Comparison of ENCODE assay signal across 21 cellular contexts in the genomic region with DNA sequence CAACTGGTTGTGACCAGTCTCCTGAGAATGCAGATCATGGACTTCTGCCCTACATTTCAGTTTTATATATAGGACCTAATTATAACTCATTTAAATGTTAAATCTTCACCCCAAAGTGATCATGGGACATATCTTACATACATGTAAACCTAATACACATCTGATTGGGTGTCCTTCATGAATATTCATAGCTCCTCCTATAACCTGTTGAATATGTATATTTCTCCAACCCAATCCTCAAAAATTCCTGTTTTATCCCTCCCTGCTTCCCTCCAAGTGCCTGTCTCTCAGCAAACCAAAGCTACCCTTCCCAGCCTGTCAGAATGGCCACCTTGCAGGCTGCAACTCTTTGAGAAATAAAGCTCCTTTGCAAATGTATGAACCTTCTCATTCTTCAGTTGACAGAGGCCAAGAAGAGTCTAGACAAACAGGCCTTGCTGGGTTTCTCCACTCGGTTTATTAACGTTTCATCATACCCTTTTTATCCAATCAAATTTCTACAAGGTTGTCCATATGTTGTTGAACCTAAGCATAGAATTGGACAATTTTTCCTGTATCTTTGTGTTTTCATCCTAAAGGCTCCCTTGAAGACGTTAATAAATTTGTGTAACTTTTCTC.
DNase-seq lines count a peak whose midpoint lies in the region; ATAC-seq and TF ChIP-seq lines count a peak whose summit lies in the region.
"Had no signal": no experiment of that assay in that cellular context is flagged by ENCODE, and none has a peak within 500 bp of the region (broad histone marks: within the 10 kb centered on the region; RNA-seq: fewer than 3 reads in every experiment).

No MANE protein-coding gene starts in this region.

- no peak overlapping the region for H2BK5ac ChIP-seq in H9 (ENCODE audit: insufficient read length, low read length)

- no peak overlapping the region for H3K23ac ChIP-seq in H9 (ENCODE audit: insufficient read length, low read depth, low read length)

- H2BK15ac ChIP-seq in H9 (ENCODE audit: low read depth, low read length): no peak overlapping the region

- no peak overlapping the region for H3K56ac ChIP-seq in H9 (ENCODE audit: insufficient read length, low read depth, low read length)

- no peak overlapping the region for H3K4me3 Mint-ChIP-seq in T-helper 1 cell treated with Interleukin-12 subunit alpha and Interleukin-12 subunit beta and Interleukin-4 antibody, amounts not matched to agents 30 μg/mL and 1 μg/mL, for 36 hours
- peak overlapping the region in 1 of 2 experiments; percentile 73; a peak in 3 of 5 replicates for H3K4me3 Mint-ChIP-seq in H9
- H3K4me3 Mint-ChIP-seq in activated B cell treated with CpG ODN at 0.5 μM for 24 hours: no peak overlapping the region
- no peak overlapping the region for H3K4me3 Mint-ChIP-seq in mesothelial cell of epicardium
- peak overlapping the region in 1 of 8 donors; percentile 40 for H3K4me3 Mint-ChIP-seq in CD4-positive, alpha-beta memory T cell

- no peak overlapping the region for H3K4me2 ChIP-seq in H9 (ENCODE audit: insufficient read depth, insufficient read length, low read length)

- H4K91ac ChIP-seq in H9 (ENCODE audit: insufficient read length, low read depth, low read length): no peak overlapping the region

- peaks cover 15% of the 10 kb centered on the region for H3K23me2 ChIP-seq in H9 (ENCODE audit: insufficient read length, low read depth, low read length, poor library complexity, severe bottlenecking)

- no peak overlapping the region for H3K4ac ChIP-seq in H9 (ENCODE audit: low read depth, low read length)

- no peak overlapping the region for H2BK120ac ChIP-seq in H9 (ENCODE audit: low read depth, low read length, poor library complexity, severe bottlenecking)

- no peak overlapping the region for H3K18ac ChIP-seq in H9 (ENCODE audit: insufficient read length, low read depth, low read length)

- in situ Hi-C loops in brain microvascular endothelial cell (cut with HindIII; ENCODE audit: low pct_ligation_motif_present, low sequenced_read_pairs): no loop called here

- H3K27me3 Mint-ChIP-seq in T-helper 1 cell treated with Interleukin-12 subunit alpha and Interleukin-12 subunit beta and Interleukin-4 antibody, amounts not matched to agents 30 μg/mL and 1 μg/mL, for 36 hours (ENCODE audit: low read depth): no peaks in the 10 kb centered on the region
- no peaks in the 10 kb centered on the region; the same call in 1 of the 2 replicates for H3K27me3 Mint-ChIP-seq in H9 (ENCODE audit: low read depth)
- no peaks in the 10 kb centered on the region for H3K27me3 Mint-ChIP-seq in activated B cell treated with CpG ODN at 0.5 μM for 24 hours
- no peaks in the 10 kb centered on the region for H3K27me3 Mint-ChIP-seq in mesothelial cell of epicardium (ENCODE audit: low read depth)
- no peaks in the 10 kb centered on the region for H3K27me3 Mint-ChIP-seq in CD4-positive, alpha-beta memory T cell

- peaks cover 2% of the 10 kb centered on the region for H3K36me3 Mint-ChIP-seq in T-helper 1 cell treated with Interleukin-12 subunit alpha and Interleukin-12 subunit beta and Interleukin-4 antibody, amounts not matched to agents 30 μg/mL and 1 μg/mL, for 36 hours (ENCODE audit: low read depth)
- H3K36me3 Mint-ChIP-seq in H9 (ENCODE audit: insufficient read depth in 1 of 3, low read depth in 3 of 3) (no peaks in the 10 kb centered on the region), activated B cell treated with CpG ODN at 0.5 μM for 24 hours (ENCODE audit: low read depth) (no peaks in the 10 kb centered on the region), mesothelial cell of epicardium (no peaks in the 10 kb centered on the region)
- no peaks in the 10 kb centered on the region for H3K36me3 Mint-ChIP-seq in CD4-positive, alpha-beta memory T cell

- H2BK20ac ChIP-seq in H9 (ENCODE audit: low read depth, low read length, poor library complexity, severe bottlenecking): no peak overlapping the region

- intact Hi-C loops in activated B cell treated with CpG ODN at 0.5 μM for 24 hours (cut with micrococcal nuclease): loop anchor here (5.0 kb wide), 1 partner anchor 302 kb away; no protein-coding TSS in a partner anchor
- intact Hi-C loops in CD4-positive, alpha-beta memory T cell (cut with micrococcal nuclease): no loop called here

- TF ChIP-seq CTCF in H9 (conservative IDR thresholded peaks at IDR 0.05): no peak
- TF ChIP-seq CTCF in activated B cell treated with CpG ODN at 0.5 μM for 24 hours (IDR thresholded peaks at IDR 0.05): no peak
- no peak for TF ChIP-seq CTCF in mesothelial cell of epicardium (IDR thresholded peaks at IDR 0.05; ENCODE audit: unreplicated experiment)
- TF ChIP-seq CTCF in brain microvascular endothelial cell (IDR thresholded peaks at IDR 0.05; ENCODE audit: low read depth, low read length, missing control alignments): no peak

- H3K9me3 ChIP-seq in H9 (ENCODE audit: control insufficient read depth, low read depth, low read length): no peaks in the 10 kb centered on the region
- no peaks in the 10 kb centered on the region for H3K9me3 ChIP-seq in CD4-positive, alpha-beta memory T cell (ENCODE audit: control insufficient read depth in 1 of 2, low read length in 2 of 2)
- H3K9me3 ChIP-seq: adrenal gland, esophagus muscularis mucosa, transverse colon had no signal

- no peaks in the 10 kb centered on the region for H3K79me1 ChIP-seq in H9 (ENCODE audit: insufficient read depth, low read depth, low read length, poor library complexity, severe bottlenecking)

- no peak overlapping the region for H2AFZ ChIP-seq in H9 (ENCODE audit: low read length)

- POLR2A ChIA-PET in activated B cell treated with CpG ODN at 0.5 μM for 24 hours (lab: Charles Lee): interaction anchor here (0.7 to 6.9 kb wide), 13 partner anchors 14 to 1673 kb away, joined by 3 to 161 read pairs (median 4); a partner anchor contains a TSS
- POLR2A ChIA-PET in CD4-positive, alpha-beta memory T cell (lab: Charles Lee; ENCODE audit: partially characterized antibody): interaction anchor here (1.1 to 20.0 kb wide), 8 partner anchors 15 to 1652 kb away, joined by 3 to 1953 read pairs (median 9); a partner anchor contains a TSS

- no peaks in the 10 kb centered on the region for H3K36me3 ChIP-seq in brain microvascular endothelial cell (replicated peaks)
- no peaks in the 10 kb centered on the region for H3K36me3 ChIP-seq in CD4-positive, alpha-beta memory T cell (ENCODE audit: insufficient read depth, low read length)
- H3K36me3 ChIP-seq: adrenal gland, esophagus muscularis mucosa, right lobe of liver, transverse colon had no signal

- H3K27ac ChIP-seq in H9 (ENCODE audit: insufficient read length, low read depth, low read length) (peak overlapping the region; percentile 0), brain microvascular endothelial cell (no peak overlapping the region)
- no peak overlapping the region for H3K27ac ChIP-seq in CD4-positive, alpha-beta memory T cell (ENCODE audit: low read depth, low read length)
- H3K27ac ChIP-seq: adrenal gland, esophagus muscularis mucosa, left ventricle myocardium inferior, right lobe of liver, transverse colon had no signal

- no peaks in the 10 kb centered on the region; the same call in 1 of the 2 replicates for H3K4me1 ChIP-seq in H9 (ENCODE audit: insufficient read depth, low read length)
- peaks cover 44% of the 10 kb centered on the region for H3K4me1 ChIP-seq in CD4-positive, alpha-beta memory T cell (ENCODE audit: insufficient read depth, low read length)

- H3K27me3 ChIP-seq in H9 (ENCODE audit: insufficient read depth, low read length) (no peaks in the 10 kb centered on the region), brain microvascular endothelial cell (replicated peaks) (no peaks in the 10 kb centered on the region)
- no peaks in the 10 kb centered on the region for H3K27me3 ChIP-seq in CD4-positive, alpha-beta memory T cell (ENCODE audit: insufficient read depth, low read length)
- H3K27me3 ChIP-seq: adrenal gland, right lobe of liver, transverse colon had no signal

- H3K9me3 Mint-ChIP-seq in T-helper 1 cell treated with Interleukin-12 subunit alpha and Interleukin-12 subunit beta and Interleukin-4 antibody, amounts not matched to agents 30 μg/mL and 1 μg/mL, for 36 hours: no peaks in the 10 kb centered on the region
- no peaks in the 10 kb centered on the region for H3K9me3 Mint-ChIP-seq in H9
- H3K9me3 Mint-ChIP-seq in activated B cell treated with CpG ODN at 0.5 μM for 24 hours: no peaks in the 10 kb centered on the region
- H3K9me3 Mint-ChIP-seq in mesothelial cell of epicardium: no peaks in the 10 kb centered on the region
- H3K9me3 Mint-ChIP-seq in CD4-positive, alpha-beta memory T cell: peaks cover 0 to 2% (median 0%) of the 10 kb centered on the region in 8 donors

- H2AK5ac ChIP-seq in H9 (ENCODE audit: insufficient read length, low read length): no peak overlapping the region

- H4K5ac ChIP-seq in H9 (ENCODE audit: insufficient read length, low read depth, low read length): no peak overlapping the region

- H3K4me3 ChIP-seq in brain microvascular endothelial cell (ENCODE audit: low read depth, low read length): no peak overlapping the region
- H3K4me3 ChIP-seq in CD4-positive, alpha-beta memory T cell (ENCODE audit: low read length in 2 of 2): no peak overlapping the region
- H3K4me3 ChIP-seq: adrenal gland, esophagus muscularis mucosa, left ventricle myocardium inferior, right lobe of liver, transverse colon had no signal

- no peak overlapping the region for H3T11ph ChIP-seq in H9 (ENCODE audit: low read length)

- DNase-seq in T-helper 1 cell (no peak), H9 (no peak), activated B cell treated with CpG ODN at 0.5 μM for 24 hours (no peak), mesothelial cell of epicardium (ENCODE audit: low spot score in 2 of 2, unreplicated experiment in 2 of 2) (no peak), brain microvascular endothelial cell (no peak), SHP77 (lab: John Stamatoyannopoulos, UW) (no peak)
- DNase-seq in CD4-positive, alpha-beta memory T cell: no peak
- DNase-seq: adrenal gland; C1 segment of cervical spinal cord; caudate nucleus; KG1; left ventricle myocardium inferior; NCI-H1105; NCI-H2107; NCI-H524; right lobe of liver; SHP77 treated with DMSO at 0.1 percent for 48 hours; stimulated activated naive CD4-positive, alpha-beta T cell treated with Interleukin-2 at 50 U/mL for 16 hours; transverse colon had no signal

- CTCF ChIA-PET in activated B cell treated with CpG ODN at 0.5 μM for 24 hours (lab: Charles Lee): no interaction called here
- CTCF ChIA-PET in CD4-positive, alpha-beta memory T cell (lab: Charles Lee; ENCODE audit: partially characterized antibody): interaction anchor here (0.6 to 1.3 kb wide), 4 partner anchors 13 to 194 kb away, joined by 3 read pairs; no protein-coding TSS in a partner anchor

- peaks cover 21% of the 10 kb centered on the region for H3K4me1 Mint-ChIP-seq in T-helper 1 cell treated with Interleukin-12 subunit alpha and Interleukin-12 subunit beta and Interleukin-4 antibody, amounts not matched to agents 30 μg/mL and 1 μg/mL, for 36 hours (ENCODE audit: low read depth)
- H3K4me1 Mint-ChIP-seq in H9 (peaks cover 21 to 45% of the 10 kb centered on the region in 2 experiments), activated B cell treated with CpG ODN at 0.5 μM for 24 hours (peaks cover 6% of the 10 kb centered on the region), mesothelial cell of epicardium (peaks cover 22% of the 10 kb centered on the region)
- peaks cover 0 to 6% (median 2%) of the 10 kb centered on the region in 4 donors for H3K4me1 Mint-ChIP-seq in CD4-positive, alpha-beta memory T cell

- H3K9ac ChIP-seq in H9 (ENCODE audit: extremely low read depth, insufficient read length, low read length): no peak overlapping the region

- no CpG with 5 or more reads among the region's 3 CpGs for WGBS in H9 (ENCODE audit: extremely low coverage, insufficient read length, low lambda C conversion rate)

- H3K14ac ChIP-seq in H9 (ENCODE audit: insufficient read depth, low read length): no peak overlapping the region

- H4K8ac ChIP-seq in H9 (replicated peaks; ENCODE audit: insufficient read length, low read depth, low read length): no peak overlapping the region

- peaks cover 2% of the 10 kb centered on the region for H4K20me1 ChIP-seq in H9 (ENCODE audit: control insufficient read depth, insufficient read depth, insufficient read length)

- ATAC-seq in activated B cell treated with CpG ODN at 0.5 μM for 24 hours (ENCODE audit: low read depth): no peak
- ATAC-seq: right lobe of liver had no signal

- H3K79me2 ChIP-seq in H9 (ENCODE audit: insufficient read depth, low read length): no peaks in the 10 kb centered on the region

- no peak overlapping the region for H2BK12ac ChIP-seq in H9 (ENCODE audit: insufficient read length, low read depth, low read length)

- peak overlapping the region; percentile 82 for H3K27ac Mint-ChIP-seq in T-helper 1 cell treated with Interleukin-12 subunit alpha and Interleukin-12 subunit beta and Interleukin-4 antibody, amounts not matched to agents 30 μg/mL and 1 μg/mL, for 36 hours
- H3K27ac Mint-ChIP-seq in H9 (peak overlapping the region; percentile 85 to 95 (median 85); a peak in 6 of 7 replicates), activated B cell treated with CpG ODN at 0.5 μM for 24 hours (peak overlapping the region; percentile 50), mesothelial cell of epicardium (peak overlapping the region; percentile 86)
- peak overlapping the region in 3 of 7 donors; percentile 22 to 68 (median 27) for H3K27ac Mint-ChIP-seq in CD4-positive, alpha-beta memory T cell
